Comparison of ENCODE assay signal across 22 cellular contexts in genomic region chr4:108730579-108730978, GRCh38. TPM values are rescaled to one million over a fixed set of nuclear protein-coding genes. Genes with fewer than 3 reads are reported as not detected.
"Had no signal": no experiment of that assay in that cellular context is flagged by ENCODE, and none has a peak within 500 bp of the region (broad histone marks: within the 10 kb centered on the region; RNA-seq: fewer than 3 reads in every experiment).

No MANE protein-coding gene starts in this region.

- H3K4me2 ChIP-seq: neural progenitor cell had no signal

- H3K9ac ChIP-seq: neural progenitor cell had no signal

- H3K27me3 ChIP-seq: neural progenitor cell, testis, uterus had no signal

- H3K4me1 ChIP-seq: lower lobe of right lung, neural progenitor cell, spleen, testis, uterus had no signal

- H2AFZ ChIP-seq: neural progenitor cell had no signal

- H3K36me3 ChIP-seq: lower lobe of right lung, spleen, uterus had no signal

- ATAC-seq: left colon; lower lobe of right lung; naive thymus-derived CD8-positive, alpha-beta T cell had no signal

- H3K9me3 ChIP-seq: lower lobe of right lung, testis, uterus had no signal

- DNase-seq: activated B cell treated with CpG ODN at 0.5 μM for 24 hours; activated CD4-positive, alpha-beta T cell treated with anti-CD3 and anti-CD28 coated beads for 4 hours; activated CD4-positive, alpha-beta T cell treated with anti-CD3 and anti-CD28 coated beads, Interleukin-2, amount 50 U/mL, for 48 hours; activated naive CD4-positive, alpha-beta T cell treated with Interleukin-2 at 50 U/mL for 16 hours; activated naive CD8-positive, alpha-beta T cell treated with anti-CD3 and anti-CD28 coated beads for 36 hours; activated T-cell treated with anti-CD3 and anti-CD28 coated beads, Interleukin-2, amount 50 U/mL, for 48 hours; amniotic stem cell; left colon; lower lobe of right lung; naive thymus-derived CD8-positive, alpha-beta T cell; spleen; stimulated activated CD4-positive, alpha-beta T cell treated with anti-CD3 and anti-CD28 coated beads, Interleukin-4, amount 100 ng/mL, for 1 hour; stimulated activated naive CD4-positive, alpha-beta T cell; T1000; testis; trophoblast cell; uterus had no signal

- H3K27ac ChIP-seq: epithelial cell of prostate, lower lobe of right lung, neural progenitor cell, spleen, testis, uterus had no signal

- H3K4me3 ChIP-seq: lower lobe of right lung, neural progenitor cell, spleen, testis, uterus had no signal

RNA-seq across cellular contexts. Expression of gene ETNPPL, which starts 32.3 kb away (rescaled TPM):
- total RNA-seq: activated B cell treated with CpG ODN at 0.5 μM for 24 hours; activated naive CD8-positive, alpha-beta T cell treated with anti-CD3 and anti-CD28 coated beads for 36 hours; bronchial epithelial cell; fibroblast of lung; left colon; lower lobe of right lung; mesenteric fat pad; naive thymus-derived CD8-positive, alpha-beta T cell; uterus had no signal
